Comparison of ENCODE assay signal across 1 cellular context in genomic region chrX:154413142-154413541, GRCh38.
TF ChIP-seq lines count a peak whose summit lies in the region.

No MANE protein-coding gene starts in this region.

TF ChIP-seq in SK-N-SH, 30 proteins besides CTCF, POLR2A, EP300 and RAD21:
- TF ChIP-seq PBX3 (IDR thresholded peaks at IDR 0.05) (no peak), GATA2 (CRISPR knock-in tag; IDR thresholded peaks at IDR 0.05) (no peak)
